In the genomic region with DNA sequence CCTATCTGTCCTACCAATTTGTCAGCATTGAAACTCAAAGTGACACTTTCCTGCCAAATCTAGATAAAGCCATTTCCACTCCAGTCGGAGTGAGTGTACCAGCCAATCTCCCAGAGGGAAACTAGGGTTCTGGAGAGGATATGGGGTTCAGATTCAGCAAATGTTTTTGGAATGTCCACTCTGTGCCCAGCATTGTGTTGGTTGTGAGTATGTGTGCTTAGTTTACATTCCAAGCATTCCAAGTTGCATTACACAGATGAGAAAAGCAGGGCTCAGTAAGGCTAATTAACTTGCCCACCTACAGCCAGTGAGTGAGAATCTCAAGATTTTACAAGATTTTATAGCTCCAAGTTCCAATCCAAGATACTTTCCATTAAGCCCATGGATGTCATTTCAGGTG, we compare ENCODE assay signal across 19 cellular contexts. TPM values are rescaled to one million over a fixed set of nuclear protein-coding genes. Genes with fewer than 3 reads are reported as not detected.
DNase-seq lines count a peak whose midpoint lies in the region; ATAC-seq and TF ChIP-seq lines count a peak whose summit lies in the region.
"Had no signal": no experiment of that assay in that cellular context is flagged by ENCODE, and none has a peak within 500 bp of the region (broad histone marks: within the 10 kb centered on the region; RNA-seq: fewer than 3 reads in every experiment).

No MANE protein-coding gene starts in this region.

- H3K4me3 Mint-ChIP-seq in CD4-positive, CD25-positive, alpha-beta regulatory T cell: no peak overlapping the region
- H3K4me3 Mint-ChIP-seq in GM23338: no peak overlapping the region
- H3K4me3 Mint-ChIP-seq in activated naive CD8-positive, alpha-beta T cell treated with anti-CD3 and anti-CD28 coated beads, Interleukin-2, amount 50 U/mL, for 24 hours: no peak overlapping the region
- H3K4me3 Mint-ChIP-seq in neural progenitor cell: no peak overlapping the region

- ATAC-seq in CD4-positive, CD25-positive, alpha-beta regulatory T cell (ENCODE audit: low read depth in 2 of 2): no peak
- no peak for ATAC-seq in GM23338
- ATAC-seq in activated naive CD8-positive, alpha-beta T cell treated with anti-CD3 and anti-CD28 coated beads, Interleukin-2, amount 50 U/mL, for 24 hours: no peak
- ATAC-seq: esophagus mucosa, pancreas, sciatic nerve had no signal

- peak overlapping the region in 2 of 3 donors; percentile 52 to 68 for H3K27ac Mint-ChIP-seq in CD4-positive, CD25-positive, alpha-beta regulatory T cell
- peak overlapping the region; percentile 49; the same call in 1 of the 2 replicates for H3K27ac Mint-ChIP-seq in GM23338
- peak overlapping the region; percentile 4 for H3K27ac Mint-ChIP-seq in activated naive CD8-positive, alpha-beta T cell treated with anti-CD3 and anti-CD28 coated beads, Interleukin-2, amount 50 U/mL, for 24 hours
- peak overlapping the region; percentile 29 for H3K27ac Mint-ChIP-seq in neural progenitor cell

- H3K9me3 ChIP-seq in CD4-positive, CD25-positive, alpha-beta regulatory T cell (ENCODE audit: control insufficient read depth in 2 of 2, low read length in 2 of 2): no peaks in the 10 kb centered on the region
- H3K9me3 ChIP-seq in neural progenitor cell (ENCODE audit: low read depth): no peaks in the 10 kb centered on the region
- H3K9me3 ChIP-seq in A673 (ENCODE audit: low read depth, low read length, poor library complexity, severe bottlenecking): no peaks in the 10 kb centered on the region
- H3K9me3 ChIP-seq: pancreas had no signal

- H3K9me2 ChIP-seq in GM23338 (ENCODE audit: insufficient read depth): no peaks in the 10 kb centered on the region

- H3K27ac ChIP-seq in CD4-positive, CD25-positive, alpha-beta regulatory T cell (ENCODE audit: insufficient read depth, low read length, poor library complexity, severe bottlenecking): no peak overlapping the region
- H3K27ac ChIP-seq in GM23338 (ENCODE audit: low read depth): no peak overlapping the region
- H3K27ac ChIP-seq in neural progenitor cell: peak overlapping the region; percentile 38
- H3K27ac ChIP-seq in A673 (ENCODE audit: low read depth, low read length, poor library complexity, severe bottlenecking): no peak overlapping the region
- no peak overlapping the region for H3K27ac ChIP-seq in coronary artery
- H3K27ac ChIP-seq: pancreas, RWPE1 had no signal

- DNase-seq in CD4-positive, CD25-positive, alpha-beta regulatory T cell: no peak
- DNase-seq in GM23338 (ENCODE audit: low spot score): peak; percentile 46
- no peak for DNase-seq in activated naive CD8-positive, alpha-beta T cell treated with anti-CD3 and anti-CD28 coated beads, Interleukin-2, amount 50 U/mL, for 24 hours
- peak; percentile 48 for DNase-seq in neural progenitor cell (ENCODE audit: low spot score)
- no peak for DNase-seq in A673 (ENCODE audit: low spot score)
- no peak for DNase-seq in coronary artery (ENCODE audit: low spot score)
- DNase-seq in H4 (ENCODE audit: low spot score): no peak
- DNase-seq: activated CD4-positive, alpha-beta T cell treated with anti-CD3 and anti-CD28 coated beads, Interleukin-2, amount 50 U/mL, for 48 hours; amniotic stem cell; caudate nucleus; MM.1S; NCI-H187 treated with DMSO at 0.1 percent for 48 hours; NCI-H345; pancreas had no signal

- peak overlapping the region; percentile 45; the same call in 1 of the 2 replicates for H2AFZ ChIP-seq in GM23338
- H2AFZ ChIP-seq in neural progenitor cell (replicated peaks): no peak overlapping the region

- CTCF ChIA-PET in A673 (lab: Charles Lee): no interaction called here

- H3F3A ChIP-seq in GM23338 (replicated peaks; ENCODE audit: low read depth) (no peaks in the 10 kb centered on the region), neural progenitor cell (ENCODE audit: low read depth) (peaks cover 15% of the 10 kb centered on the region)

- H3K4me3 ChIP-seq in CD4-positive, CD25-positive, alpha-beta regulatory T cell (ENCODE audit: low read depth, low read length): no peak overlapping the region
- H3K4me3 ChIP-seq in GM23338: no peak overlapping the region
- H3K4me3 ChIP-seq in neural progenitor cell: no peak overlapping the region
- H3K4me3 ChIP-seq in A673 (ENCODE audit: low read depth, low read length, poor library complexity, severe bottlenecking): no peak overlapping the region
- no peak overlapping the region for H3K4me3 ChIP-seq in coronary artery
- H3K4me3 ChIP-seq: pancreas had no signal

- peaks cover 21 to 32% (median 27%) of the 10 kb centered on the region in 4 donors for H3K4me1 Mint-ChIP-seq in CD4-positive, CD25-positive, alpha-beta regulatory T cell
- H3K4me1 Mint-ChIP-seq in GM23338 (peaks cover 54% of the 10 kb centered on the region), neural progenitor cell (peaks cover 53% of the 10 kb centered on the region)
- peaks cover 59% of the 10 kb centered on the region for H3K4me1 Mint-ChIP-seq in activated naive CD8-positive, alpha-beta T cell treated with anti-CD3 and anti-CD28 coated beads, Interleukin-2, amount 50 U/mL, for 24 hours

- intact Hi-C loops in A673 (cut with micrococcal nuclease; ENCODE audit: unreplicated experiment): no loop called here

- H4K20me1 ChIP-seq in GM23338 (replicated peaks; ENCODE audit: insufficient read depth) (no peaks in the 10 kb centered on the region), neural progenitor cell (ENCODE audit: low read depth) (no peaks in the 10 kb centered on the region)

- no peaks in the 10 kb centered on the region for H3K27me3 Mint-ChIP-seq in CD4-positive, CD25-positive, alpha-beta regulatory T cell
- H3K27me3 Mint-ChIP-seq in GM23338 (ENCODE audit: insufficient read depth, low read depth, poor library complexity): no peaks in the 10 kb centered on the region
- H3K27me3 Mint-ChIP-seq in activated naive CD8-positive, alpha-beta T cell treated with anti-CD3 and anti-CD28 coated beads, Interleukin-2, amount 50 U/mL, for 24 hours: peaks cover 38% of the 10 kb centered on the region
- peaks cover 8% of the 10 kb centered on the region for H3K27me3 Mint-ChIP-seq in neural progenitor cell (ENCODE audit: insufficient read depth, low read depth)

- H3K79me2 ChIP-seq in GM23338 (replicated peaks; ENCODE audit: insufficient read depth) (no peaks in the 10 kb centered on the region), neural progenitor cell (ENCODE audit: low read depth) (no peaks in the 10 kb centered on the region)

- H3K36me3 ChIP-seq in CD4-positive, CD25-positive, alpha-beta regulatory T cell (ENCODE audit: control insufficient read depth, insufficient read depth, low read length): no peaks in the 10 kb centered on the region
- H3K36me3 ChIP-seq in GM23338 (ENCODE audit: insufficient read depth) (no peaks in the 10 kb centered on the region), neural progenitor cell (no peaks in the 10 kb centered on the region), A673 (ENCODE audit: insufficient read depth, low read length, poor library complexity, severe bottlenecking) (no peaks in the 10 kb centered on the region)
- H3K36me3 ChIP-seq: pancreas had no signal

- POLR2A ChIA-PET in A673 (lab: Charles Lee; ENCODE audit: low non-redundant PET): no interaction called here

- no TSS peak for BruUV-seq in A673 (replicated peaks; lab: Mats Ljungman, UMichigan)

- no peak overlapping the region for H3K9ac ChIP-seq in neural progenitor cell

- peaks cover 14% of the 10 kb centered on the region for H3K4me1 ChIP-seq in CD4-positive, CD25-positive, alpha-beta regulatory T cell (ENCODE audit: control insufficient read depth, insufficient read depth, low read length, poor library complexity, severe bottlenecking)
- H3K4me1 ChIP-seq in GM23338 (ENCODE audit: insufficient read depth) (peaks cover 43% of the 10 kb centered on the region), neural progenitor cell (peaks cover 51% of the 10 kb centered on the region), A673 (ENCODE audit: insufficient read depth, low read length, poor library complexity, severe bottlenecking) (peaks cover 15% of the 10 kb centered on the region)

- no peaks in the 10 kb centered on the region for H3K36me3 Mint-ChIP-seq in CD4-positive, CD25-positive, alpha-beta regulatory T cell
- H3K36me3 Mint-ChIP-seq in GM23338 (ENCODE audit: low read depth): no peaks in the 10 kb centered on the region
- H3K36me3 Mint-ChIP-seq in activated naive CD8-positive, alpha-beta T cell treated with anti-CD3 and anti-CD28 coated beads, Interleukin-2, amount 50 U/mL, for 24 hours (ENCODE audit: low read depth): no peaks in the 10 kb centered on the region
- no peaks in the 10 kb centered on the region for H3K36me3 Mint-ChIP-seq in neural progenitor cell

- no peaks in the 10 kb centered on the region for H3K9me3 Mint-ChIP-seq in CD4-positive, CD25-positive, alpha-beta regulatory T cell
- no peaks in the 10 kb centered on the region for H3K9me3 Mint-ChIP-seq in GM23338
- no peaks in the 10 kb centered on the region for H3K9me3 Mint-ChIP-seq in activated naive CD8-positive, alpha-beta T cell treated with anti-CD3 and anti-CD28 coated beads, Interleukin-2, amount 50 U/mL, for 24 hours
- H3K9me3 Mint-ChIP-seq in neural progenitor cell: no peaks in the 10 kb centered on the region

- peak overlapping the region; percentile 2; the same call in 1 of the 2 replicates for H3K4me2 ChIP-seq in GM23338
- H3K4me2 ChIP-seq in neural progenitor cell: peak overlapping the region; percentile 36

- no peaks in the 10 kb centered on the region for H3K27me3 ChIP-seq in CD4-positive, CD25-positive, alpha-beta regulatory T cell (ENCODE audit: control insufficient read depth, insufficient read depth, low read length)
- H3K27me3 ChIP-seq in GM23338 (ENCODE audit: insufficient read depth) (no peaks in the 10 kb centered on the region), neural progenitor cell (no peaks in the 10 kb centered on the region), A673 (replicated peaks; ENCODE audit: insufficient read depth, low read depth, low read length, poor library complexity) (no peaks in the 10 kb centered on the region)
- H3K27me3 ChIP-seq: pancreas had no signal

- no peak for TF ChIP-seq CTCF in GM23338 (conservative IDR thresholded peaks at IDR 0.05; ENCODE audit: low read depth in 2 of 2)
- TF ChIP-seq CTCF in neural progenitor cell (IDR thresholded peaks at IDR 0.05): no peak
- no peak for TF ChIP-seq CTCF in A673 (conservative IDR thresholded peaks at IDR 0.05; ENCODE audit: low read depth, low read length)
- no peak for TF ChIP-seq CTCF in coronary artery (IDR thresholded peaks at IDR 0.05)

RNA-seq across cellular contexts. Expression of gene RGS16, which starts 26.4 kb away (rescaled TPM):
- total RNA-seq in CD4-positive, CD25-positive, alpha-beta regulatory T cell: 16.6 TPM
- polyA plus RNA-seq in CD4-positive, CD25-positive, alpha-beta regulatory T cell: 1 to 10 TPM in 1 of 4 donors, under 1 TPM in 3; 0.34 to 1.2 (median 0.46) TPM
- total RNA-seq in GM23338 (2014; rRNA removed; shearing (Covaris generic)): 15.4 and 18.2 TPM in 2 replicates
- polyA plus RNA-seq in GM23338 (2016; fragmentation: Nextera tagmentation; extraction: Ambion mirVana): 31.6 and 35.2 TPM in 2 replicates
- total RNA-seq in neural progenitor cell (ENCODE audit: low replicate concordance): 12.5 and 16.4 TPM in 2 replicates
- total RNA-seq in A673 (2021): 22.1 and 23.1 TPM in 2 replicates
- total RNA-seq in H4 (2014; rRNA removed; shearing (Covaris generic)): 0.04 TPM in 1 of 2 replicates, not detected in the other

RNA-seq across cellular contexts. Expression of gene RNASEL, which starts 41.5 kb away (rescaled TPM):
- total RNA-seq in CD4-positive, CD25-positive, alpha-beta regulatory T cell: 9.1 TPM
- 10 to 100 TPM in 2 of 4 donors, 1 to 10 TPM in 2; 6.2 to 10.5 (median 9.0) TPM for polyA plus RNA-seq in CD4-positive, CD25-positive, alpha-beta regulatory T cell
- 0.85 and 0.94 TPM in 2 replicates for total RNA-seq in GM23338 (2014; rRNA removed; shearing (Covaris generic))
- 0.37 and 0.38 TPM in 2 replicates for polyA plus RNA-seq in GM23338 (2016; fragmentation: Nextera tagmentation; extraction: Ambion mirVana)
- total RNA-seq in neural progenitor cell (ENCODE audit: low replicate concordance): 3.6 and 6.2 TPM in 2 replicates
- total RNA-seq in A673 (2021): 3.2 and 3.3 TPM in 2 replicates
- total RNA-seq in H4 (2014; rRNA removed; shearing (Covaris generic)): 12.2 and 12.6 TPM in 2 replicates

RNA-seq across cellular contexts. Expression of gene RGS8, which starts 53.8 kb away (rescaled TPM):
- not detected for total RNA-seq in CD4-positive, CD25-positive, alpha-beta regulatory T cell
- polyA plus RNA-seq in CD4-positive, CD25-positive, alpha-beta regulatory T cell: not detected
- total RNA-seq in GM23338 (2014; rRNA removed; shearing (Covaris generic)): 1.0 and 2.5 TPM in 2 replicates
- 0.06 and 0.10 TPM in 2 replicates for polyA plus RNA-seq in GM23338 (2016; fragmentation: Nextera tagmentation; extraction: Ambion mirVana)
- 0.87 and 0.99 TPM in 2 replicates for total RNA-seq in neural progenitor cell (ENCODE audit: low replicate concordance)
- not detected in 2 replicates for total RNA-seq in A673 (2021)
- not detected in 2 replicates for total RNA-seq in H4 (2014; rRNA removed; shearing (Covaris generic))
- total RNA-seq: esophagus mucosa, glomerular endothelial cell, pancreas had no signal
- polyA plus RNA-seq: liver had no signal

Comparison
In these comparisons a context has a peak if more than half of its experiments do, and no peak if none do; other contexts are left out.
1. DNase-seq: peak in GM23338 (single experiment) and neural progenitor cell (single experiment); none in CD4-positive, CD25-positive, alpha-beta regulatory T cell (0 of 3), activated naive CD8-positive, alpha-beta T cell treated with anti-CD3 and anti-CD28 coated beads, Interleukin-2, amount 50 U/mL, for 24 hours (single experiment), A673 (single experiment), coronary artery (single experiment) and H4 (single experiment).
2. H3K27ac Mint-ChIP-seq: peak in every context shown above with its lines; median percentile 60 in CD4-positive, CD25-positive, alpha-beta regulatory T cell; 49 in GM23338; 29 in neural progenitor cell; 4 in activated naive CD8-positive, alpha-beta T cell treated with anti-CD3 and anti-CD28 coated beads, Interleukin-2, amount 50 U/mL, for 24 hours.
3. RNA of gene RGS16, which starts 26.4 kb away (total RNA-seq): 22.1 to 23.1 TPM in A673, 16.6 TPM in CD4-positive, CD25-positive, alpha-beta regulatory T cell (single experiment), 15.4 to 18.2 TPM in GM23338 and 12.5 to 16.4 TPM in neural progenitor cell; 0.04 TPM in H4; every median in the first group is over 10 times any median in the second.